Comparison of ENCODE assay signal across 26 cellular contexts in the genomic region with DNA sequence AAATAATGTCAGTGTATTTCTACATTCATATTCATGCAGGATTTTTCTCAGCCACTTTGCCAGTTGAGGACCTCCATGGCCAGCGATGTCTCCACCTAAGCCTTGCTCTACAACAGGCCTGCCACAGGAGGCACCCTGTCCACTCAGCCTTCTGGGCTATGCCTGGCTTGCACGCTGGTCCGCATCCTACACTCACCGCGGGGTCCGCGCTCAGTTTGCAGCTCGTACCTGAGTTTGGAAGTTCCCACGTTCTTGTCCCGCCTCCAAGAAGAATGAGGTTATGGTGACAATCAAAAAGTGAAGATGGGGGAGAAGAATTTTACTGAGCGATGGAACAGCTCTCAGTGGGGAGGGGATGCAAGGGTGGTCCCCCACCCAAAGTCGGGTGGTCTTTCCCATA.
"Had no signal": no experiment of that assay in that cellular context is flagged by ENCODE, and none has a peak within 500 bp of the region (broad histone marks: within the 10 kb centered on the region; RNA-seq: fewer than 3 reads in every experiment).

No MANE protein-coding gene starts in this region.

- H2AFZ ChIP-seq: parathyroid adenoma had no signal

- ATAC-seq: naive thymus-derived CD8-positive, alpha-beta T cell; natural killer cell treated with Interleukin-12 subunit alpha and Interleukin-12 subunit beta and Interleukin-15 and Interleukin-18, amount 100 ng/mL, for 72 hours; psoas muscle; right cardiac atrium; right lobe of liver; stimulated activated effector memory CD8-positive, alpha-beta T cell treated with anti-CD3 and anti-CD28 coated beads, Interleukin-12 subunit alpha, Interleukin-12 subunit beta, amount 100 ng/mL, for 72 hours; stimulated activated naive B cell treated with anti-CD40 and anti-IgM and Interleukin-4, amounts not matched to agents 10 μg/mL and 1 μg/mL and 100 μg/mL, for 72 hours had no signal

- H3K79me2 ChIP-seq: parathyroid adenoma had no signal

- H3K36me3 ChIP-seq: ovary, right lobe of liver, sigmoid colon, stomach, thoracic aorta, thyroid gland, tibial nerve, upper lobe of left lung, uterus had no signal

- H3K27ac ChIP-seq: ovary, parathyroid adenoma, psoas muscle, right lobe of liver, sigmoid colon, thoracic aorta, thyroid gland, tibial nerve, upper lobe of left lung, uterus had no signal

- H3K4me1 ChIP-seq: parathyroid adenoma, psoas muscle, right lobe of liver, sigmoid colon, thyroid gland, tibial nerve, upper lobe of left lung, uterus had no signal

- H3K27me3 ChIP-seq: ovary, right lobe of liver, sigmoid colon, stomach, thyroid gland, tibial nerve, upper lobe of left lung, uterus had no signal

- DNase-seq: naive thymus-derived CD8-positive, alpha-beta T cell; nephron progenitor cell; occipital lobe; ovary; posterior cingulate gyrus; psoas muscle; right lobe of liver; sigmoid colon; small intestine; stimulated activated CD4-positive, alpha-beta T cell treated with anti-CD3 and anti-CD28 coated beads, Interleukin-15, amount 100 ng/mL, for 24 hours; stimulated activated CD4-positive, alpha-beta T cell treated with anti-CD3 and anti-CD28 coated beads, Interleukin-2, amount 100 ng/mL, for 24 hours; stimulated activated CD4-positive, alpha-beta T cell treated with anti-CD3 and anti-CD28 coated beads, Interleukin-2, amount 100 ng/mL, for 48 hours; stimulated activated CD4-positive, alpha-beta T cell treated with anti-CD3 and anti-CD28 coated beads, Interleukin-4, amount 100 ng/mL, for 24 hours; stimulated activated naive B cell treated with anti-CD40 and anti-IgM and Interleukin-4, amounts not matched to agents 10 μg/mL and 1 μg/mL and 100 μg/mL, for 72 hours; stimulated activated naive CD4-positive, alpha-beta T cell treated with Interleukin-2 at 50 U/mL for 16 hours; stomach; thyroid gland; trophoblast cell; uterus had no signal

- FAIRE-seq: small intestine had no signal

- H3K4me3 ChIP-seq: ovary, psoas muscle, right lobe of liver, sigmoid colon, stomach, thoracic aorta, thyroid gland, tibial nerve, upper lobe of left lung, uterus had no signal

- H3K9me3 ChIP-seq: ovary, psoas muscle, right lobe of liver, sigmoid colon, stomach, thoracic aorta, thyroid gland, upper lobe of left lung, uterus had no signal

- H3K9ac ChIP-seq: parathyroid adenoma had no signal
